ENCODE assay signal across 10 cellular contexts in the genomic region with DNA sequence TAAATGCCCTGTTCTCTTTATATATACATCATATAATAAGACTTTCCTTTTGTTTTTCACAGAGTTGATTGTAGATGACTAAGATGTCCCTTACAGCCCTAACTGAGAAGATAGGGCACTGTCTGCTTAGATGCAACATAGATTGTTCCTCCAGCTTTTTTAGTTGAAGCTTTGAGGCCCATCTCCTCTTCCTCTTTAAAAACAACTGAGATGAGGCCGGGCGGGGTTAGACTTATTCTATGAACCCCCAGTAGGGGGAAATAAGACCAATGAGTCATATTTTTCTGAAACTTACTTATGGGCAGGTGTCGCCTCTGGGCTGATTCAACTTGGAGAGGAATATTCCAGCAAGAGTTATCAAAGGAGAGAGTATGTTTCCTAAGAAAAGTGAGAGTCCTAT.
DNase-seq lines count a peak whose midpoint lies in the region; ATAC-seq, FAIRE-seq and TF ChIP-seq lines count a peak whose summit lies in the region.
"Had no signal": no experiment of that assay in that cellular context is flagged by ENCODE, and none has a peak within 500 bp of the region (broad histone marks: within the 10 kb centered on the region; RNA-seq: fewer than 3 reads in every experiment).

No MANE protein-coding gene starts in this region.

- no peaks in the 10 kb centered on the region for H3K9me3 Mint-ChIP-seq in stimulated activated naive CD8-positive, alpha-beta T cell treated with anti-CD3 and anti-CD28 coated beads, Interleukin-15, Interleukin-2, amounts not matched to agents 100 ng/mL and 50 ng/mL, for 24 hours

- TF ChIP-seq CTCF in prostate gland (IDR thresholded peaks at IDR 0.05): no peak

- H3K36me3 ChIP-seq in prostate gland: no peaks in the 10 kb centered on the region
- H3K36me3 ChIP-seq: MG63, stomach had no signal

- no peaks in the 10 kb centered on the region for H3K9me3 ChIP-seq in prostate gland
- H3K9me3 ChIP-seq: MG63 had no signal

- 88% methylated on average over 3 of the region's 3 CpGs for WGBS in prostate gland

- H3K27ac Mint-ChIP-seq in stimulated activated naive CD8-positive, alpha-beta T cell treated with anti-CD3 and anti-CD28 coated beads, Interleukin-15, Interleukin-2, amounts not matched to agents 100 ng/mL and 50 ng/mL, for 24 hours: peak overlapping the region; percentile 88

- H3K27me3 ChIP-seq in prostate gland (replicated peaks; ENCODE audit: insufficient read depth): no peaks in the 10 kb centered on the region
- H3K27me3 ChIP-seq: MG63 had no signal

- no peaks in the 10 kb centered on the region for H3K4me1 ChIP-seq in prostate gland (replicated peaks)
- H3K4me1 ChIP-seq: stomach had no signal

- DNase-seq in activated T-cell treated with anti-CD3 and anti-CD28 coated beads for 24 hours (ENCODE audit: low read depth): peak; percentile 30
- no peak for DNase-seq in activated T-cell treated with anti-CD3 and anti-CD28 coated beads for 4 hours
- DNase-seq in RPMI8226: peak; percentile 38
- DNase-seq in HTR-8/SVneo (ENCODE audit: insufficient read length, low spot score): no peak
- DNase-seq in GM19240 (ENCODE audit: insufficient read length, low spot score): no peak
- DNase-seq in prostate gland (ENCODE audit: low spot score): no peak
- DNase-seq: MG63, stomach had no signal

- peak; percentile 56 for ATAC-seq in HG02981 (IDR thresholded peaks at IDR 0.05; ENCODE audit: unreplicated experiment)

- no peaks in the 10 kb centered on the region for H3K36me3 Mint-ChIP-seq in stimulated activated naive CD8-positive, alpha-beta T cell treated with anti-CD3 and anti-CD28 coated beads, Interleukin-15, Interleukin-2, amounts not matched to agents 100 ng/mL and 50 ng/mL, for 24 hours (ENCODE audit: low read depth)

- H3K27me3 Mint-ChIP-seq in stimulated activated naive CD8-positive, alpha-beta T cell treated with anti-CD3 and anti-CD28 coated beads, Interleukin-15, Interleukin-2, amounts not matched to agents 100 ng/mL and 50 ng/mL, for 24 hours: no peaks in the 10 kb centered on the region

- H3K4me3 ChIP-seq in prostate gland: no peak overlapping the region
- H3K4me3 ChIP-seq: MG63, stomach had no signal

- no peak overlapping the region for H3K27ac ChIP-seq in prostate gland
- H3K27ac ChIP-seq: stomach had no signal

- peaks cover 44% of the 10 kb centered on the region for H3K4me1 Mint-ChIP-seq in stimulated activated naive CD8-positive, alpha-beta T cell treated with anti-CD3 and anti-CD28 coated beads, Interleukin-15, Interleukin-2, amounts not matched to agents 100 ng/mL and 50 ng/mL, for 24 hours (ENCODE audit: low read depth)

- H3K4me3 Mint-ChIP-seq in stimulated activated naive CD8-positive, alpha-beta T cell treated with anti-CD3 and anti-CD28 coated beads, Interleukin-15, Interleukin-2, amounts not matched to agents 100 ng/mL and 50 ng/mL, for 24 hours: no peak overlapping the region

- TF ChIP-seq POLR2A in prostate gland (IDR thresholded peaks at IDR 0.05): no peak

- intact Hi-C loops in prostate gland (cut with DNase I): no loop called here

- no peak for FAIRE-seq in HTR-8/SVneo (lab: Jason Lieb, UNC)

Comparison
In these comparisons a context has a peak if more than half of its experiments do, and no peak if none do; other contexts are left out.
1. DNase-seq: peak in activated T-cell treated with anti-CD3 and anti-CD28 coated beads for 24 hours (single experiment) and RPMI8226 (single experiment); none in activated T-cell treated with anti-CD3 and anti-CD28 coated beads for 4 hours (single experiment), HTR-8/SVneo (single experiment), GM19240 (single experiment) and prostate gland (single experiment).